Comparison of ENCODE assay signal across 1 cellular context in the genomic region with DNA sequence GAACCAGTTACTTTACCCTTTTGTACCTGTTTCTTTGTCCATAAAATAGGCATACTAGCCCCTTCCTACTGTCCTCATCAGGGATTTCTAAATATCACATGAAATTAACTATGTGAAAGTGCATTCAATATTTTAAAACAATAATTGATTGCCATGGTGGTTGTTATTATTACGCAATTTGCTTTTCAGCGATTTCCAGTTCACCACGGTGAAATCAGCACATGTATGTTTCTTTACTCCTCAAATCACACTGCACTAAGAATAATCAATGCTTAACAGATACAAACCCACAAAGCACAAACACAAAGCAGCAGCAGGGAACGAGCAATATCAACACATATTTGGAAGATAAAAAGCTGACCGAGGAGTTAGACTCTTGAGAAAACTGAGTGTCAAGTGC.
TF ChIP-seq lines count a peak whose summit lies in the region.

No MANE protein-coding gene starts in this region.

TF ChIP-seq in HepG2, 621 proteins besides CTCF, POLR2A, EP300 and RAD21 (continued from another document):
- TF ChIP-seq, protein P1, sequence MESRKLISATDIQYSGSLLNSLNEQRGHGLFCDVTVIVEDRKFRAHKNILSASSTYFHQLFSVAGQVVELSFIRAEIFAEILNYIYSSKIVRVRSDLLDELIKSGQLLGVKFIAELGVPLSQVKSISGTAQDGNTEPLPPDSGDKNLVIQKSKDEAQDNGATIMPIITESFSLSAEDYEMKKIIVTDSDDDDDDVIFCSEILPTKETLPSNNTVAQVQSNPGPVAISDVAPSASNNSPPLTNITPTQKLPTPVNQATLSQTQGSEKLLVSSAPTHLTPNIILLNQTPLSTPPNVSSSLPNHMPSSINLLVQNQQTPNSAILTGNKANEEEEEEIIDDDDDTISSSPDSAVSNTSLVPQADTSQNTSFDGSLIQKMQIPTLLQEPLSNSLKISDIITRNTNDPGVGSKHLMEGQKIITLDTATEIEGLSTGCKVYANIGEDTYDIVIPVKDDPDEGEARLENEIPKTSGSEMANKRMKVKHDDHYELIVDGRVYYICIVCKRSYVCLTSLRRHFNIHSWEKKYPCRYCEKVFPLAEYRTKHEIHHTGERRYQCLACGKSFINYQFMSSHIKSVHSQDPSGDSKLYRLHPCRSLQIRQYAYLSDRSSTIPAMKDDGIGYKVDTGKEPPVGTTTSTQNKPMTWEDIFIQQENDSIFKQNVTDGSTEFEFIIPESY (CRISPR knock-in tag; IDR thresholded peaks at IDR 0.05): no peak
- TF ChIP-seq ZNF660 (CRISPR knock-in tag; IDR thresholded peaks at IDR 0.05; ENCODE audit: borderline replicate concordance, low read depth): no peak
TF ChIP-seq in HepG2: peak in this region for 1.
